Comparison of ENCODE assay signal across 9 cellular contexts in genomic region chr22:35381424-35381772, GRCh38. TPM values are rescaled to one million over a fixed set of nuclear protein-coding genes. Genes with fewer than 3 reads are reported as not detected.
DNase-seq lines count a peak whose midpoint lies in the region; ATAC-seq and TF ChIP-seq lines count a peak whose summit lies in the region.
"Had no signal": no experiment of that assay in that cellular context is flagged by ENCODE, and none has a peak within 500 bp of the region (broad histone marks: within the 10 kb centered on the region; RNA-seq: fewer than 3 reads in every experiment).

No MANE protein-coding gene starts in this region.

- H3K27me3 Mint-ChIP-seq in activated T-cell treated with anti-CD3 and anti-CD28 coated beads, Interleukin-2, amount 50 U/mL, for 24 hours, result peaks cover 53% of the 10 kb centered on the region
- no peaks in the 10 kb centered on the region for H3K27me3 Mint-ChIP-seq in MCF 10A (ENCODE audit: insufficient read depth, unreplicated experiment)

- DNase-seq in activated T-cell treated with anti-CD3 and anti-CD28 coated beads, Interleukin-2, amount 50 U/mL, for 24 hours, result no peak
- DNase-seq in activated T-cell treated with anti-CD3 and anti-CD28 coated beads, Interleukin-2, amount 50 U/mL, for 1 hour, result no peak
- DNase-seq in MCF 10A (ENCODE audit: unreplicated experiment) (no peak), medulla oblongata (ENCODE audit: extremely low spot score) (peak; percentile 36), upper lobe of right lung (no peak), activated gamma-delta T cell (lab: John Stamatoyannopoulos, UW) (no peak), NCI-H526 treated with DMSO at 0.1 percent for 48 hours (lab: John Stamatoyannopoulos, UW) (no peak)

- H3K9me3 Mint-ChIP-seq in activated T-cell treated with anti-CD3 and anti-CD28 coated beads, Interleukin-2, amount 50 U/mL, for 24 hours, result no peaks in the 10 kb centered on the region
- no peaks in the 10 kb centered on the region for H3K9me3 Mint-ChIP-seq in MCF 10A (ENCODE audit: unreplicated experiment)

- peaks cover 5% of the 10 kb centered on the region for H3K36me3 ChIP-seq in upper lobe of right lung

- H3K27ac Mint-ChIP-seq in activated T-cell treated with anti-CD3 and anti-CD28 coated beads, Interleukin-2, amount 50 U/mL, for 24 hours, result no peak overlapping the region
- no peak overlapping the region for H3K27ac Mint-ChIP-seq in MCF 10A (ENCODE audit: low read depth, unreplicated experiment)

- H3K27ac ChIP-seq in upper lobe of right lung, result peak overlapping the region; percentile 78

- H3K9me3 ChIP-seq in upper lobe of right lung, result no peaks in the 10 kb centered on the region

- BruUV-seq in MCF 10A (replicated peaks; lab: Mats Ljungman, UMichigan), result TSS peak; percentile 54

- no peaks in the 10 kb centered on the region for H3K36me3 Mint-ChIP-seq in activated T-cell treated with anti-CD3 and anti-CD28 coated beads, Interleukin-2, amount 50 U/mL, for 24 hours (ENCODE audit: low read depth)
- H3K36me3 Mint-ChIP-seq in MCF 10A (ENCODE audit: insufficient read depth, unreplicated experiment), result no peaks in the 10 kb centered on the region

- H3K27me3 ChIP-seq in upper lobe of right lung, result no peaks in the 10 kb centered on the region

- H3K4me1 ChIP-seq in upper lobe of right lung, result peaks cover 33% of the 10 kb centered on the region

- TF ChIP-seq CTCF in MCF 10A (IDR thresholded peaks at IDR 0.05; ENCODE audit: unreplicated experiment), result no peak
- no peak for TF ChIP-seq CTCF in upper lobe of right lung (IDR thresholded peaks at IDR 0.05)

- peak overlapping the region; percentile 67 for H3K4me3 ChIP-seq in upper lobe of right lung
- H3K4me3 ChIP-seq: K562 had no signal

- intact Hi-C loops in MCF 10A (cut with micrococcal nuclease) (loop anchor here (2.0 kb wide), 3 partner anchors 17 to 31 kb away; no protein-coding TSS in a partner anchor), upper lobe of right lung (cut with DNase I) (no loop called here)

- ATAC-seq in upper lobe of right lung (no peak), HG03565 (IDR thresholded peaks at IDR 0.05; ENCODE audit: unreplicated experiment) (no peak)
- ATAC-seq: K562 had no signal

- H3K4me3 Mint-ChIP-seq in activated T-cell treated with anti-CD3 and anti-CD28 coated beads, Interleukin-2, amount 50 U/mL, for 24 hours, result peak overlapping the region; percentile 45
- peak overlapping the region; percentile 72 for H3K4me3 Mint-ChIP-seq in MCF 10A (ENCODE audit: unreplicated experiment)

- CTCF ChIA-PET in MCF 10A (lab: Yijun Ruan, JAX), result interaction anchor here (0.7 to 1.0 kb wide), 3 partner anchors 11 to 202 kb away, joined by 3 to 5 read pairs (median 4); no protein-coding TSS in a partner anchor

- POLR2A ChIA-PET in MCF 10A (lab: Yijun Ruan, JAX), result interaction anchor here (0.7 to 1.3 kb wide), 5 partner anchors 11 to 1130 kb away, joined by 3 read pairs; no protein-coding TSS in a partner anchor

- H3K4me1 Mint-ChIP-seq in activated T-cell treated with anti-CD3 and anti-CD28 coated beads, Interleukin-2, amount 50 U/mL, for 24 hours (ENCODE audit: low read depth), result peaks cover 23% of the 10 kb centered on the region
- peaks cover 31% of the 10 kb centered on the region for H3K4me1 Mint-ChIP-seq in MCF 10A (ENCODE audit: insufficient read depth, unreplicated experiment)

RNA-seq across cellular contexts. Expression of gene HMOX1, which starts 0.5 kb away (rescaled TPM):
- 1.9 and 2.5 TPM in 2 replicates for total RNA-seq in MCF 10A (2022)
- 54.0 TPM for total RNA-seq in upper lobe of right lung
- total RNA-seq: K562 had no signal

RNA-seq across cellular contexts. Expression of gene MCM5, which starts 18.5 kb away (rescaled TPM):
- total RNA-seq in MCF 10A (2022), result 26.2 and 35.0 TPM in 2 replicates
- 22.1 TPM for total RNA-seq in upper lobe of right lung

Comparison
In these comparisons a context has a peak if more than half of its experiments do, and no peak if none do; other contexts are left out.
1. RNA of gene HMOX1, which starts 0.5 kb away (total RNA-seq): 54.0 TPM in upper lobe of right lung (single experiment); 1.9 to 2.5 TPM in MCF 10A; every median in the first group is over 10 times any median in the second.